ENCODE assay signal across 8 cellular contexts in the genomic region with DNA sequence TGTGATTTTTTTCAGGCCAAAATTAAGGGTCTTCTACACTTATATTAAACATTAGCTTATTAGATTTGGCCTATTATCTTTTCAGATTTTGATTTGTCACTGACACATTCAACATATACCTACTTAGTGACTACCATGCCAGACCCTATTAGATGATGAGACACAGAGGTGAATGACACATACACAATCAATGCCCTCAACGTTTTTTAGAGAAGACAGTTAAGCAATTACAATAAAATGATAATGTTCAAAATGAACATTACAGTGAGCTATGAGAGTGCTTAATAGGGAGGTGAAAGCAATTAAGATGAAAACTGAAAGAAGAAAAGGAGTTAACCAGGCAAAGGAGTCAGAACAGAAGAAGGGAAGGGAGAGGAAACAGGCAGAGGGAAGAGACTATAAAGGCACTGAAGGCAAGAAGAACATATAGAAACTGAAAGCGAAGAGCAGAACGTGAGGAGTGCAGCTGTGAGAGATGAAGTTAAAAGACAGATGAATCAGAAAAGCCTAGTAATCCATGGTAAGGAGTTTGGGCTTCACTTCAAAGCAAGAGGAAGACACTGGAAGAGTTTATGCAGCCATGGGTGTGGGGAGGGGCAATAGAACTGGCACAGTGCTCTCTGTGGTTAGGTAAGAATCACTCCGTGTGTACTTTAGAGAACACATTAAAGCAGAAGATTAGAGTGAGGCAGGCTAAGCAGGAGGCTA.
DNase-seq lines count a peak whose midpoint lies in the region; ATAC-seq, FAIRE-seq and TF ChIP-seq lines count a peak whose summit lies in the region.

No MANE protein-coding gene starts in this region.

- FAIRE-seq in astrocyte (lab: Jason Lieb, UNC) = peak; percentile 84
- no peak for FAIRE-seq in urothelium cell line (lab: Jason Lieb, UNC)

- peak overlapping the region; percentile 20 for H3K9ac ChIP-seq in astrocyte (ENCODE audit: low read length)

- peak overlapping the region; percentile 77 for H3K4me2 ChIP-seq in astrocyte (ENCODE audit: low read length)

- H3K79me2 ChIP-seq in astrocyte (ENCODE audit: insufficient read depth, low read length) = no peaks in the 10 kb centered on the region

- peaks cover 19% of the 10 kb centered on the region for H3K4me1 Mint-ChIP-seq in astrocyte (ENCODE audit: low read depth, unreplicated experiment)
- H3K4me1 Mint-ChIP-seq in endothelial cell (ENCODE audit: unreplicated experiment) = peaks cover 23% of the 10 kb centered on the region

- no peak for TF ChIP-seq CTCF in GM13977 (IDR thresholded peaks at IDR 0.05; ENCODE audit: extremely low read depth, insufficient read depth, missing control alignments)
- TF ChIP-seq CTCF in astrocyte (IDR thresholded peaks at IDR 0.05; ENCODE audit: insufficient read depth, low read depth, low read length) = no peak
- no peak for TF ChIP-seq CTCF in endothelial cell (IDR thresholded peaks at IDR 0.05; ENCODE audit: unreplicated experiment)

- no peaks in the 10 kb centered on the region for H3K27me3 ChIP-seq in astrocyte (ENCODE audit: insufficient read depth, low read length)

- H3K36me3 Mint-ChIP-seq in astrocyte (ENCODE audit: low read depth, unreplicated experiment) (no peaks in the 10 kb centered on the region), endothelial cell (ENCODE audit: low read depth, unreplicated experiment) (no peaks in the 10 kb centered on the region)

- H3K27ac Mint-ChIP-seq in astrocyte (ENCODE audit: unreplicated experiment) (no peak overlapping the region), endothelial cell (ENCODE audit: unreplicated experiment) (no peak overlapping the region)

- H3K36me3 ChIP-seq in astrocyte (ENCODE audit: insufficient read depth, low read length) = no peaks in the 10 kb centered on the region

- H3K4me3 ChIP-seq in astrocyte (ENCODE audit: insufficient read depth, low read depth, low read length) = peak overlapping the region; percentile 16

- no peaks in the 10 kb centered on the region for H3K27me3 Mint-ChIP-seq in astrocyte (ENCODE audit: low read depth, unreplicated experiment)
- H3K27me3 Mint-ChIP-seq in endothelial cell (ENCODE audit: unreplicated experiment) = no peaks in the 10 kb centered on the region

- H3K9me3 Mint-ChIP-seq in astrocyte (ENCODE audit: unreplicated experiment) (no peaks in the 10 kb centered on the region), endothelial cell (ENCODE audit: unreplicated experiment) (no peaks in the 10 kb centered on the region)

- peak overlapping the region; percentile 12 for H3K27ac ChIP-seq in astrocyte (ENCODE audit: low read depth, low read length)

- DNase-seq in GM13977 (ENCODE audit: low spot score) = peak; percentile 22
- DNase-seq in LHCN-M2 (ENCODE audit: low read depth) = peak; percentile 77
- peak; percentile 89 for DNase-seq in astrocyte (ENCODE audit: low read depth)
- peak; percentile 37 for DNase-seq in urothelium cell line (ENCODE audit: low spot score)
- no peak for DNase-seq in DMS53 treated with DMSO at 0.1 percent for 48 hours (lab: John Stamatoyannopoulos, UW; ENCODE audit: unreplicated experiment)
- DNase-seq in endothelial cell (ENCODE audit: low spot score) = no peak
- no peak for DNase-seq in hepatic stellate cell (ENCODE audit: low spot score)

- ATAC-seq in GM21737 (IDR thresholded peaks at IDR 0.05; ENCODE audit: unreplicated experiment) = peak; percentile 92

- in situ Hi-C loops in GM13977 (cut with MboI; ENCODE audit: low pct_unique_long_range_greater_than_20kb, low sequenced_read_pairs, unreplicated experiment) = loop anchor here (10.0 to 25.0 kb wide), 2 partner anchors 581 to 754 kb away; no protein-coding TSS in a partner anchor

- no peaks in the 10 kb centered on the region for H3K9me3 ChIP-seq in astrocyte (ENCODE audit: insufficient read depth, low read depth, low read length)

- peaks cover 44% of the 10 kb centered on the region for H3K4me1 ChIP-seq in astrocyte (ENCODE audit: insufficient read depth, low read length)

- H4K20me1 ChIP-seq in astrocyte (ENCODE audit: insufficient read depth, low read length) = no peaks in the 10 kb centered on the region

- H3K4me3 Mint-ChIP-seq in astrocyte (ENCODE audit: unreplicated experiment) = no peak overlapping the region
- H3K4me3 Mint-ChIP-seq in endothelial cell (ENCODE audit: unreplicated experiment) = no peak overlapping the region

- no peak overlapping the region for H2AFZ ChIP-seq in astrocyte (ENCODE audit: low read depth, low read length)

Comparison
In these comparisons a context has a peak if more than half of its experiments do, and no peak if none do; other contexts are left out.
1. DNase-seq: peak in GM13977 (single experiment), LHCN-M2 (single experiment), astrocyte (single experiment) and urothelium cell line (single experiment); none in DMS53 treated with DMSO at 0.1 percent for 48 hours (single experiment), endothelial cell (single experiment) and hepatic stellate cell (single experiment).